11 cellular contexts compared by ENCODE assay signal in genomic region chr4:163611784-163612445, GRCh38.
DNase-seq lines count a peak whose midpoint lies in the region; ATAC-seq and TF ChIP-seq lines count a peak whose summit lies in the region.
"Had no signal": no experiment of that assay in that cellular context is flagged by ENCODE, and none has a peak within 500 bp of the region (broad histone marks: within the 10 kb centered on the region; RNA-seq: fewer than 3 reads in every experiment).

No MANE protein-coding gene starts in this region.

- H3K4me3 ChIP-seq in right lobe of liver = peak overlapping the region in 2 of 3 donors; percentile 1 to 37
- H3K4me3 ChIP-seq: GM23338 had no signal

- H3K36me3 ChIP-seq in right lobe of liver = no peaks in the 10 kb centered on the region

- peak overlapping the region in 2 of 3 donors; percentile 9 to 34 for H3K27ac ChIP-seq in right lobe of liver

- 60% methylated on average over 2 of the region's 2 CpGs for WGBS in right lobe of liver (ENCODE audit: insufficient coverage, low coverage, low lambda C conversion rate, missing lambda C conversion rate)

- no peaks in the 10 kb centered on the region for H3K4me1 ChIP-seq in right lobe of liver

- no peaks in the 10 kb centered on the region for H3K9me3 ChIP-seq in right lobe of liver

- no peak for DNase-seq in right lobe of liver
- no peak for DNase-seq in GM19240 (ENCODE audit: insufficient read length, low spot score)
- no peak for DNase-seq in left lobe of liver (ENCODE audit: low spot score)
- no peak for DNase-seq in NCI-H2107 treated with DMSO at 0.1 percent for 48 hours (lab: John Stamatoyannopoulos, UW; ENCODE audit: unreplicated experiment)
- no peak for DNase-seq in activated T-cell treated with anti-CD3 and anti-CD28 coated beads for 4 hours
- DNase-seq: activated CD4-positive, alpha-beta T cell treated with anti-CD3 and anti-CD28 coated beads, Interleukin-2, amount 50 U/mL, for 48 hours; foreskin melanocyte had no signal

- ATAC-seq in GM18517 (IDR thresholded peaks at IDR 0.05; ENCODE audit: unreplicated experiment) (peak; percentile 72), GM21515 (IDR thresholded peaks at IDR 0.05; ENCODE audit: unreplicated experiment) (peak; percentile 52), HG03175 (IDR thresholded peaks at IDR 0.05; ENCODE audit: unreplicated experiment) (peak; percentile 72), right lobe of liver (no peak), left lobe of liver (no peak)
- ATAC-seq: GM23338 had no signal

- intact Hi-C loops in right lobe of liver (cut with DNase I) = no loop called here

- TF ChIP-seq CTCF in right lobe of liver (IDR thresholded peaks at IDR 0.05) = no peak

- no peak for TF ChIP-seq POLR2A in right lobe of liver (IDR thresholded peaks at IDR 0.05)

- H3K27me3 ChIP-seq in right lobe of liver = no peaks in the 10 kb centered on the region

Comparison
In these comparisons a context has a peak if more than half of its experiments do, and no peak if none do; other contexts are left out.
1. ATAC-seq: peak in GM18517 (single experiment), GM21515 (single experiment) and HG03175 (single experiment); none in right lobe of liver (0 of 4) and left lobe of liver (single experiment).